In the genomic region with DNA sequence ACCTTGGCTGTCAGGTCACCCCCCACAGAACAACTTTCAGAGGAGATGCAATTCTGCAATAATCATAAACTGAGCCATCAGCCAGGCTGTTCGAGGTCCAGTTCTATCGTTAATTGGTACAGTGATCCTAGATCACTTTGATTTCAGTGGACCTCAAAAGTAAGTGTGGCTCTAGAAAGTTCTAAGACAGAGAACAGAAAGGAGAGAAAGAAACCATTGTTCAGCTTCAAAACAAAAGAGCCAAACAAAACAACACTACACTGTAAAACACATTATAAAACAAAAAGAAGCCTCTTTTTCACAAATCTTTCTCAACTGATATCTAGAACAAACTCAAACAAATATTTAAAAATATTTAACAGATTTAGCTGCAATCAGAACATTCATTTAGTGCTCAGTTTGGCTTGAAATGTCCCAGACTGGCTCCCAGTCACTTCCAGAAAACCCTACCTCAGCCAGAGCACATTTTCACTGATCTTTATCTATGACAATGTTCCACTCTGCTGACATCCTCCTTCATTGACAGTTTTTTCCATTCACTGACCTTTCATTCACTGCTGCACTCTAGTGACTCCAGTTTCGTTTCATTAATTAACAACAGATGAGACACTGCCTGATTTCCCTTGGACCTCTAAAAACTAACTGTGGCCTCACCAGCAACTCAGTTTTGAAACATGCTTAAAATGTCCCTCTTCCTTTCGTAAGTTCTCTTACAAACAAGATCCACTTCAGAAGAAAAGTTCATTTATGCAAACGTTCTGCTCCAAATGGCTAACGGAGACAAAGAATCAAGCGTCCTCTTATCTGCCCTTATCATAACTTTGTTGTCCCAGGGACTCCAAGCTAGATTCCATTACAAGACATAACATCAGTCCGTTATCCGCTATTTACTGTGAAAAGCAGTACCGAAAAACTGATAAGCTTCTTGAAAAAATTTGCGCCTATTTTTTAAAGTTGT, we compare ENCODE assay signal across 9 cellular contexts. TPM values are rescaled to one million over a fixed set of nuclear protein-coding genes. Genes with fewer than 3 reads are reported as not detected.
A peak's percentile ranks its signal among the peaks of the same experiment; 100 is the strongest.
DNase-seq lines count a peak whose midpoint lies in the region; ATAC-seq and TF ChIP-seq lines count a peak whose summit lies in the region.
"Had no signal": no experiment of that assay in that cellular context is flagged by ENCODE, and none has a peak within 500 bp of the region (broad histone marks: within the 10 kb centered on the region; RNA-seq: fewer than 3 reads in every experiment).

No MANE protein-coding gene starts in this region.

- peak; percentile 20 for DNase-seq in glomerular visceral epithelial cell (ENCODE audit: extremely low spot score)
- peak; percentile 25 for DNase-seq in skeletal muscle cell (ENCODE audit: low read depth)
- DNase-seq in activated CD4-positive, CD25-positive, alpha-beta regulatory T cell treated with anti-CD3 and anti-CD28 coated beads, Interleukin-2, amount 50 U/mL, for 72 hours: no peak
- DNase-seq in occipital lobe (lab: John Stamatoyannopoulos, UW): no peak

- TF ChIP-seq CTCF in 22Rv1 (IDR thresholded peaks at IDR 0.05) (no peak), WI38 (IDR thresholded peaks at IDR 0.05; ENCODE audit: low read depth, low read length) (no peak)

- H3K27ac ChIP-seq in 22Rv1: peak overlapping the region; percentile 57

- ATAC-seq in GM18508 (IDR thresholded peaks at IDR 0.05; ENCODE audit: insufficient read depth, unreplicated experiment) (peak; percentile 69), HG02885 (IDR thresholded peaks at IDR 0.05; ENCODE audit: poor library complexity, unreplicated experiment) (peak; percentile 91)

- H3K4me3 ChIP-seq in WI38 (ENCODE audit: low read depth, low read length) (peak overlapping the region; percentile 43), skeletal muscle cell (ENCODE audit: low read depth, low read length) (peak overlapping the region; percentile 14)
- H3K4me3 ChIP-seq: HAP-1 had no signal

RNA-seq across cellular contexts. Expression of a gene that starts 56.8 kb away (rescaled TPM):
- 10.0 TPM for total RNA-seq in occipital lobe

Comparison
In these comparisons a context has a peak if more than half of its experiments do, and no peak if none do; other contexts are left out.
1. DNase-seq: peak in glomerular visceral epithelial cell (single experiment) and skeletal muscle cell (single experiment); none in activated CD4-positive, CD25-positive, alpha-beta regulatory T cell treated with anti-CD3 and anti-CD28 coated beads, Interleukin-2, amount 50 U/mL, for 72 hours (single experiment) and occipital lobe (single experiment).